ENCODE assay signal across 8 cellular contexts in genomic region chr9:83511051-83511450, GRCh38. TPM values are rescaled to one million over a fixed set of nuclear protein-coding genes. Genes with fewer than 3 reads are reported as not detected.
A peak's percentile ranks its signal among the peaks of the same experiment; 100 is the strongest.
DNase-seq lines count a peak whose midpoint lies in the region; ATAC-seq and TF ChIP-seq lines count a peak whose summit lies in the region.

No MANE protein-coding gene starts in this region.

- WGBS in prostate gland = 65% methylated on average over 1 of the region's 1 CpG

- in situ Hi-C loops in GM13976 (cut with MboI; ENCODE audit: low sequenced_read_pairs, unreplicated experiment) (no loop called here), HAP-1 (cut with MboI; ENCODE audit: low sequenced_read_pairs) (no loop called here)

- H3K4me1 ChIP-seq in HAP-1 (no peaks in the 10 kb centered on the region), prostate gland (replicated peaks) (no peaks in the 10 kb centered on the region)
- H3K4me1 ChIP-seq in effector memory CD4-positive, alpha-beta T cell (ENCODE audit: control insufficient read depth, insufficient read depth, low read length, poor library complexity, severe bottlenecking) = no peaks in the 10 kb centered on the region

- H3K27me3 ChIP-seq in HAP-1 (ENCODE audit: low read depth) (no peaks in the 10 kb centered on the region), prostate gland (replicated peaks; ENCODE audit: insufficient read depth) (no peaks in the 10 kb centered on the region)
- no peaks in the 10 kb centered on the region for H3K27me3 ChIP-seq in effector memory CD4-positive, alpha-beta T cell (replicated peaks; ENCODE audit: control insufficient read depth, insufficient read depth, low read length, poor library complexity, severe bottlenecking)

- H3K4me3 ChIP-seq in choroid plexus epithelial cell (ENCODE audit: low read depth, low read length) = no peak overlapping the region
- no peak overlapping the region for H3K4me3 ChIP-seq in HAP-1
- no peak overlapping the region for H3K4me3 ChIP-seq in effector memory CD4-positive, alpha-beta T cell (ENCODE audit: insufficient read depth, low read depth, low read length, poor library complexity, severe bottlenecking)
- no peak overlapping the region for H3K4me3 ChIP-seq in prostate gland

- ATAC-seq in GM21447 (IDR thresholded peaks at IDR 0.05; ENCODE audit: unreplicated experiment) (peak; percentile 89), HG03558 (IDR thresholded peaks at IDR 0.05; ENCODE audit: extremely low read depth, unreplicated experiment) (peak; percentile 90)

- TF ChIP-seq CTCF in GM13976 (IDR thresholded peaks at IDR 0.05; ENCODE audit: borderline replicate concordance, control extremely low read depth, extremely low read depth, insufficient read depth, missing control alignments) = no peak
- no peak for TF ChIP-seq CTCF in choroid plexus epithelial cell (conservative IDR thresholded peaks at IDR 0.05; ENCODE audit: low read depth, low read length)
- no peak for TF ChIP-seq CTCF in prostate gland (IDR thresholded peaks at IDR 0.05)

- H3K36me3 ChIP-seq in HAP-1 (replicated peaks) = no peaks in the 10 kb centered on the region
- H3K36me3 ChIP-seq in effector memory CD4-positive, alpha-beta T cell (ENCODE audit: control insufficient read depth, insufficient read depth, low read length) = no peaks in the 10 kb centered on the region
- H3K36me3 ChIP-seq in prostate gland = no peaks in the 10 kb centered on the region

- TF ChIP-seq POLR2A in prostate gland (IDR thresholded peaks at IDR 0.05) = no peak

- no peak overlapping the region for H3K27ac ChIP-seq in effector memory CD4-positive, alpha-beta T cell (ENCODE audit: insufficient read depth, low read length, poor library complexity, severe bottlenecking)
- no peak overlapping the region for H3K27ac ChIP-seq in prostate gland

- intact Hi-C loops in prostate gland (cut with DNase I) = no loop called here

- DNase-seq in GM13976 (ENCODE audit: low spot score) (peak; percentile 18), choroid plexus epithelial cell (ENCODE audit: low read depth) (peak; percentile 9), occipital lobe (lab: John Stamatoyannopoulos, UW) (no peak), HAP-1 (ENCODE audit: low spot score in 2 of 2) (no peak), prostate gland (ENCODE audit: low spot score) (no peak)
- DNase-seq in effector memory CD4-positive, alpha-beta T cell = no peak

- H3K9me3 ChIP-seq in HAP-1 = no peaks in the 10 kb centered on the region
- no peaks in the 10 kb centered on the region for H3K9me3 ChIP-seq in effector memory CD4-positive, alpha-beta T cell (ENCODE audit: control insufficient read depth, low read length)
- no peaks in the 10 kb centered on the region for H3K9me3 ChIP-seq in prostate gland

RNA-seq across cellular contexts. Expression of gene FRMD3, which starts 27.1 kb away (rescaled TPM):
- total RNA-seq in occipital lobe = 68.8 TPM
- 1 to 10 TPM; 2.3 to 3.4 TPM for total RNA-seq in prostate gland

Comparison
In these comparisons a context has a peak if more than half of its experiments do, and no peak if none do; other contexts are left out.
1. DNase-seq: peak in GM13976 (single experiment) and choroid plexus epithelial cell (single experiment); none in occipital lobe (single experiment), HAP-1 (0 of 2), effector memory CD4-positive, alpha-beta T cell (0 of 3) and prostate gland (single experiment).
2. RNA of gene FRMD3, which starts 27.1 kb away (total RNA-seq): 68.8 TPM in occipital lobe (single experiment); 2.3 to 3.4 TPM in prostate gland; every median in the first group is over 10 times any median in the second.